6 cellular contexts compared by ENCODE assay signal in genomic region chr19:1250374-1251232, GRCh38. TPM values are rescaled to one million over a fixed set of nuclear protein-coding genes. Genes with fewer than 3 reads are reported as not detected.
A peak's percentile ranks its signal among the peaks of the same experiment; 100 is the strongest.
DNase-seq lines count a peak whose midpoint lies in the region; ATAC-seq and TF ChIP-seq lines count a peak whose summit lies in the region.

No MANE protein-coding gene starts in this region.

- peaks cover 41% of the 10 kb centered on the region for H3K79me2 ChIP-seq in trophoblast cell (ENCODE audit: control insufficient read depth, insufficient read depth, low read length, poor library complexity)

- peaks cover 54 to 56% of the 10 kb centered on the region in 2 experiments for H3K36me3 ChIP-seq in trophoblast cell (ENCODE audit: control insufficient read depth in 1 of 2, insufficient read depth in 2 of 2, low read length in 2 of 2)

- WGBS in trophoblast cell (ENCODE audit: extremely low coverage, insufficient coverage, insufficient read length) = no CpG with 5 or more reads among the region's 97 CpGs

- H2AFZ ChIP-seq in trophoblast cell (ENCODE audit: insufficient read depth, low read length, poor library complexity) = peak overlapping the region; percentile 21

- H3K36me3 Mint-ChIP-seq in T-cell = peaks cover 11% of the 10 kb centered on the region

- H4K12ac ChIP-seq in trophoblast cell (ENCODE audit: low read depth, low read length) = peak overlapping the region; percentile 79

- peak overlapping the region; percentile 98 for H4K91ac ChIP-seq in trophoblast cell (ENCODE audit: low read depth, low read length)

- POLR2A ChIA-PET in T-cell (lab: Charles Lee) = interaction anchor here in 1 of 2 donors (1.3 kb wide), 1 partner anchor 18 kb away, joined by 6 read pairs; the partner anchor contains the start of gene CIRBP

- peak overlapping the region; percentile 76 for H3K4me2 ChIP-seq in trophoblast cell (ENCODE audit: low read length)

- peak overlapping the region; percentile 96 for H3K4me3 ChIP-seq in trophoblast cell (ENCODE audit: low read depth, low read length)

- peak overlapping the region; percentile 92 for H3K27ac ChIP-seq in trophoblast cell (ENCODE audit: low read depth, low read length)

- no peaks in the 10 kb centered on the region for H3K9me3 ChIP-seq in trophoblast cell (ENCODE audit: insufficient read depth, low read depth, low read length)

- peak overlapping the region; percentile 98 for H3K9ac ChIP-seq in trophoblast cell (ENCODE audit: low read length)

- H3K4ac ChIP-seq in trophoblast cell (ENCODE audit: low read depth, low read length) = peak overlapping the region; percentile 94

- H3K14ac ChIP-seq in trophoblast cell (ENCODE audit: low read length) = peak overlapping the region; percentile 94

- H3K4me1 ChIP-seq in trophoblast cell (ENCODE audit: control insufficient read depth in 1 of 2, insufficient read depth in 2 of 2, low read length in 2 of 2) = peaks cover 16 to 18% of the 10 kb centered on the region in 2 experiments

- H2AK5ac ChIP-seq in trophoblast cell (ENCODE audit: low read length) = peak overlapping the region; percentile 50

- H3K18ac ChIP-seq in trophoblast cell (ENCODE audit: low read length) = peak overlapping the region; percentile 92

- H3K23ac ChIP-seq in trophoblast cell (ENCODE audit: low read length) = no peak overlapping the region

- no peak for TF ChIP-seq POLR2A in erythroblast (IDR thresholded peaks at IDR 0.05; ENCODE audit: low read length)

- CTCF ChIA-PET in T-cell (lab: Charles Lee) = interaction anchor here in 1 of 2 donors (0.8 kb wide), 1 partner anchor 16 kb away, joined by 3 read pairs; no protein-coding TSS in a partner anchor

- H3K27me3 ChIP-seq in trophoblast cell (ENCODE audit: insufficient read depth, low read length) = no peaks in the 10 kb centered on the region

- peak overlapping the region; percentile 86 to 91 (median 89) for H3K4me3 Mint-ChIP-seq in T-cell

- H3K27ac Mint-ChIP-seq in T-cell = peak overlapping the region; percentile 94 to 96

- H3K79me1 ChIP-seq in trophoblast cell (ENCODE audit: low read length) = peaks cover 45% of the 10 kb centered on the region

- peak overlapping the region; percentile 94 for H2BK5ac ChIP-seq in trophoblast cell (ENCODE audit: low read depth, low read length, poor library complexity)

- H3K9me3 Mint-ChIP-seq in T-cell = no peaks in the 10 kb centered on the region

- no peaks in the 10 kb centered on the region for H3K27me3 Mint-ChIP-seq in T-cell

- ATAC-seq in T-cell (replicated peaks in 1 of 4) (peak in 3 of 4 experiments; percentile 3 to 5 (median 4)), GM21529 (IDR thresholded peaks at IDR 0.05; ENCODE audit: unreplicated experiment) (no peak)

- DNase-seq in HK-2 (ENCODE audit: unreplicated experiment) (peak; percentile 39), T-cell (peak in 32 of 34 experiments; percentile 52 to 77 (median 66)), erythroblast (lab: John Stamatoyannopoulos, UW) (peak; percentile 71 to 74), trophoblast cell (peak in 1 of 2 donors; percentile 32), amniotic stem cell (lab: John Stamatoyannopoulos, UW) (no peak)

- H4K8ac ChIP-seq in trophoblast cell (ENCODE audit: low read depth, low read length) = peak overlapping the region; percentile 73

- H2BK120ac ChIP-seq in trophoblast cell (ENCODE audit: insufficient read depth, low read length, poor library complexity) = peak overlapping the region; percentile 56

- H2BK12ac ChIP-seq in trophoblast cell (ENCODE audit: low read length) = peak overlapping the region; percentile 37

- peaks cover 18 to 20% (median 18%) of the 10 kb centered on the region in 3 donors for H3K4me1 Mint-ChIP-seq in T-cell

RNA-seq across cellular contexts. Expression of gene MIDN, which starts 2.2 kb away (rescaled TPM):
- 100 to 1,000 TPM in 1 of 5 donors, 10 to 100 TPM in 4; 54.0 to 161 (median 66.9) TPM for total RNA-seq in T-cell
- polyA plus RNA-seq in trophoblast cell (2013) = 159 and 165 TPM in 2 replicates

RNA-seq across cellular contexts. Expression of gene ATP5F1D, which starts 9.1 kb away (rescaled TPM):
- total RNA-seq in T-cell = 100 to 1,000 TPM; 117 to 233 (median 155) TPM
- polyA plus RNA-seq in trophoblast cell (2013) = 106 and 107 TPM in 2 replicates

RNA-seq across cellular contexts. Expression of gene CBARP, which starts 12.8 kb away (rescaled TPM):
- under 1 TPM in 4 of 5 donors, not detected in 1; 0.08 to 0.36 (median 0.23) TPM for total RNA-seq in T-cell
- 3.7 and 4.2 TPM in 2 replicates for polyA plus RNA-seq in trophoblast cell (2013)

RNA-seq across cellular contexts. Expression of gene CIRBP, which starts 18.5 kb away (rescaled TPM):
- total RNA-seq in T-cell = 100 to 1,000 TPM; 477 to 682 (median 657) TPM
- polyA plus RNA-seq in trophoblast cell (2013) = 116 and 120 TPM in 2 replicates

RNA-seq across cellular contexts. Expression of gene FAM174C, which starts 24.7 kb away (rescaled TPM):
- total RNA-seq in T-cell = 10 to 100 TPM; 42.1 to 69.8 (median 60.4) TPM
- polyA plus RNA-seq in trophoblast cell (2013) = 58.5 and 63.2 TPM in 2 replicates
